ENCODE assay signal across 31 cellular contexts in the genomic region with DNA sequence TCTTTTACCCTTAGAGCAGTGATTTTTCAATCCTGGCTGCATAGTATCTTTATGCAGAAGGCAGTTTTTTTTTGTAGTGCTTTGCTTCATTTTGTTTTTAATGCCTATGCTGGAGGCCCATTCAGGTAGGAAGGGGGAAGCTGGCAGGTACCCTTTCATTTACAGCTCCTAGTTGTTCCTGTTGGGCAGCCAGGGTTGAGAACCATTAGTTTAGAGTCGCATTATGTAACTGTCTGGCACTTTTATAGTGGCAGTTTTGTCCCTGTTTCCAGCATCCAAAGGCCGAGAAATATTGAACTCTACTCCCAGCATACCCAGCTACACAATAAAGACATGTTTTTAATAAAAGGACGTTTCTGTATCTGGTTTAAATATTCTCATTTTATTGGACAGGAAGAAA.
"Had no signal": no experiment of that assay in that cellular context is flagged by ENCODE, and none has a peak within 500 bp of the region (broad histone marks: within the 10 kb centered on the region; RNA-seq: fewer than 3 reads in every experiment).

No MANE protein-coding gene starts in this region.

- H3K9me3 Mint-ChIP-seq: activated CD4-positive, alpha-beta T cell treated with anti-CD3 and anti-CD28 coated beads, Interleukin-2, amount 10 ng/mL, durations not matched to agents 24 days and 14 days had no signal

- H3K36me3 Mint-ChIP-seq: activated CD4-positive, alpha-beta memory T cell treated with anti-CD3 and anti-CD28 coated beads for 36 hours; activated CD8-positive, alpha-beta memory T cell treated with anti-CD3 and anti-CD28 coated beads, Interleukin-2, amount 10 ng/mL, durations not matched to agents 7 days and 5 days had no signal

- H3K27me3 ChIP-seq: body of pancreas, dorsolateral prefrontal cortex, esophagus muscularis mucosa, gastrocnemius medialis had no signal

- H3K4me1 Mint-ChIP-seq: activated CD4-positive, alpha-beta T cell treated with anti-CD3 and anti-CD28 coated beads for 36 hours; activated CD4-positive, alpha-beta T cell treated with anti-CD3 and anti-CD28 coated beads, Interleukin-2, amount 10 ng/mL, durations not matched to agents 24 days and 14 days; activated CD8-positive, alpha-beta memory T cell treated with anti-CD3 and anti-CD28 coated beads, Interleukin-2, amount 10 ng/mL, durations not matched to agents 7 days and 5 days; activated naive CD8-positive, alpha-beta T cell treated with anti-CD3 and anti-CD28 coated beads, Interleukin-2, amount 10 ng/mL, durations not matched to agents 7 days and 5 days; T-helper 17 cell had no signal

- DNase-seq: activated CD4-positive, alpha-beta memory T cell treated with anti-CD3 and anti-CD28 coated beads for 36 hours; activated CD4-positive, alpha-beta T cell treated with anti-CD3 and anti-CD28 coated beads for 36 hours; activated CD4-positive, alpha-beta T cell treated with anti-CD3 and anti-CD28 coated beads, Interleukin-2, amount 10 ng/mL, durations not matched to agents 24 days and 14 days; activated CD4-positive, CD25-positive, alpha-beta regulatory T cell; activated CD4-positive, CD25-positive, alpha-beta regulatory T cell treated with anti-CD3 and anti-CD28 coated beads, Interleukin-2, amount 50 U/mL, for 72 hours; activated CD8-positive, alpha-beta memory T cell treated with anti-CD3 and anti-CD28 coated beads, Interleukin-2, amount 10 ng/mL, durations not matched to agents 7 days and 5 days; activated CD8-positive, alpha-beta memory T cell treated with anti-CD3 and anti-CD28 coated beads, Interleukin-2, amount 50 U/mL, for 4 hours; activated CD8-positive, alpha-beta T cell treated with anti-CD3 and anti-CD28 coated beads, Interleukin-2, amount 10 ng/mL, durations not matched to agents 7 days and 5 days; activated effector memory CD4-positive, alpha-beta T cell treated with anti-CD3 and anti-CD28 coated beads, Interleukin-2, amount 50 U/mL, for 16 hours; activated naive CD4-positive, alpha-beta T cell treated with anti-CD3 and anti-CD28 coated beads for 36 hours; activated naive CD8-positive, alpha-beta T cell treated with anti-CD3 and anti-CD28 coated beads, Interleukin-2, amount 10 ng/mL, durations not matched to agents 7 days and 5 days; activated T-cell treated with anti-CD3 and anti-CD28 coated beads, Interleukin-2, amount 50 U/mL, for 1 hour; activated T-cell treated with anti-CD3 and anti-CD28 coated beads, Interleukin-2, amount 50 U/mL, for 48 hours; amniotic stem cell; body of pancreas; dorsolateral prefrontal cortex; effector memory CD4-positive, alpha-beta T cell; erythroblast; foreskin keratinocyte; gastrocnemius medialis; T-helper 1 cell; T-helper 17 cell; T1000; WERI-Rb-1 had no signal

- H3K36me3 ChIP-seq: esophagus muscularis mucosa, gastrocnemius medialis, WERI-Rb-1 had no signal

- H3K27me3 Mint-ChIP-seq: dendritic cell treated with granulocyte-macrophage colony-stimulating factor and Interleukin-4, amounts not matched to agents 40 ng/mL and 50 ng/mL, for 4 days had no signal

- H3K4me1 ChIP-seq: body of pancreas, foreskin keratinocyte had no signal

- H3K4me3 Mint-ChIP-seq: activated CD4-positive, alpha-beta memory T cell treated with anti-CD3 and anti-CD28 coated beads for 36 hours; activated CD4-positive, alpha-beta T cell treated with anti-CD3 and anti-CD28 coated beads for 36 hours; activated CD4-positive, alpha-beta T cell treated with anti-CD3 and anti-CD28 coated beads, Interleukin-2, amount 10 ng/mL, durations not matched to agents 24 days and 14 days; activated CD8-positive, alpha-beta memory T cell treated with anti-CD3 and anti-CD28 coated beads, Interleukin-2, amount 10 ng/mL, durations not matched to agents 7 days and 5 days; activated CD8-positive, alpha-beta T cell treated with anti-CD3 and anti-CD28 coated beads, Interleukin-2, amount 10 ng/mL, durations not matched to agents 7 days and 5 days; activated naive CD4-positive, alpha-beta T cell treated with anti-CD3 and anti-CD28 coated beads for 36 hours; activated naive CD8-positive, alpha-beta T cell treated with anti-CD3 and anti-CD28 coated beads, Interleukin-2, amount 10 ng/mL, durations not matched to agents 7 days and 5 days; activated T-helper 1 cell treated with anti-CD3 and anti-CD28 coated beads, Interleukin-12 subunit alpha, Interleukin-12 subunit beta, Interleukin-2, Interleukin-4 antibody, amounts not matched to agents 30 ng/mL and 10 ng/mL and 1 ng/mL, durations not matched to agents 14 hours and 24 hours and 36 hours; dendritic cell treated with granulocyte-macrophage colony-stimulating factor and Interleukin-4, amounts not matched to agents 40 ng/mL and 50 ng/mL, for 4 days; T-helper 17 cell; T-helper 2 cell treated with Interferon-gamma antibody and Interleukin-4, amounts not matched to agents 5 μg/mL and 100 μg/mL, for 36 hours had no signal

- H3K27ac Mint-ChIP-seq: activated CD4-positive, alpha-beta memory T cell treated with anti-CD3 and anti-CD28 coated beads for 36 hours; activated CD4-positive, alpha-beta T cell treated with anti-CD3 and anti-CD28 coated beads for 36 hours; activated CD4-positive, alpha-beta T cell treated with anti-CD3 and anti-CD28 coated beads, Interleukin-2, amount 10 ng/mL, durations not matched to agents 24 days and 14 days; activated CD8-positive, alpha-beta memory T cell treated with anti-CD3 and anti-CD28 coated beads, Interleukin-2, amount 10 ng/mL, durations not matched to agents 7 days and 5 days; activated CD8-positive, alpha-beta T cell treated with anti-CD3 and anti-CD28 coated beads, Interleukin-2, amount 10 ng/mL, durations not matched to agents 7 days and 5 days; activated naive CD4-positive, alpha-beta T cell treated with anti-CD3 and anti-CD28 coated beads for 36 hours; activated naive CD4-positive, alpha-beta T cell treated with anti-CD3 and anti-CD28 coated beads, Interleukin-2, amount 50 U/mL, for 72 hours; activated naive CD8-positive, alpha-beta T cell treated with anti-CD3 and anti-CD28 coated beads, Interleukin-2, amount 10 ng/mL, durations not matched to agents 7 days and 5 days; activated T-helper 1 cell treated with anti-CD3 and anti-CD28 coated beads, Interleukin-12 subunit alpha, Interleukin-12 subunit beta, Interleukin-2, Interleukin-4 antibody, amounts not matched to agents 30 ng/mL and 10 ng/mL and 1 ng/mL, durations not matched to agents 14 hours and 24 hours and 36 hours; activated T-helper 2 cell treated with anti-CD3 and anti-CD28 coated beads, Interferon-gamma antibody, Interleukin-2, Interleukin-4, amounts not matched to agents 10 μg/mL and 5 μg/mL and 100 μg/mL, durations not matched to agents 14 hours and 24 hours and 36 hours; dendritic cell treated with granulocyte-macrophage colony-stimulating factor and Interleukin-4, amounts not matched to agents 40 ng/mL and 50 ng/mL, for 4 days; T-helper 17 cell; T-helper 2 cell treated with Interferon-gamma antibody and Interleukin-4, amounts not matched to agents 5 μg/mL and 100 μg/mL, for 36 hours had no signal

- ATAC-seq: activated CD4-positive, alpha-beta T cell treated with anti-CD3 and anti-CD28 coated beads for 36 hours; activated CD8-positive, alpha-beta memory T cell treated with anti-CD3 and anti-CD28 coated beads, Interleukin-2, amount 10 ng/mL, durations not matched to agents 7 days and 5 days; activated CD8-positive, alpha-beta T cell treated with anti-CD3 and anti-CD28 coated beads, Interleukin-2, amount 10 ng/mL, durations not matched to agents 7 days and 5 days; activated naive CD4-positive, alpha-beta T cell treated with anti-CD3 and anti-CD28 coated beads, Interleukin-2, amount 50 U/mL, for 72 hours; body of pancreas; foreskin keratinocyte; gastrocnemius medialis; T-helper 17 cell had no signal

- H3K9me3 ChIP-seq: body of pancreas, gastrocnemius medialis had no signal

- H3K27ac ChIP-seq: body of pancreas, esophagus muscularis mucosa, foreskin keratinocyte, gastrocnemius medialis, WERI-Rb-1 had no signal

- H3K4me3 ChIP-seq: body of pancreas, coronary artery, dorsolateral prefrontal cortex, esophagus muscularis mucosa, gastrocnemius medialis had no signal
